7 cellular contexts compared by ENCODE assay signal in genomic region chr9:28518439-28518838, GRCh38.
"Had no signal": no experiment of that assay in that cellular context is flagged by ENCODE, and none has a peak within 500 bp of the region (broad histone marks: within the 10 kb centered on the region; RNA-seq: fewer than 3 reads in every experiment).

No MANE protein-coding gene starts in this region.

- ATAC-seq: GM23338, K562 had no signal

- H3K4me3 ChIP-seq: GM23338, K562 had no signal

- DNase-seq: H9, HCEC 1CT, IMR-90, KG1 had no signal

- H3K27ac ChIP-seq: HL-60 had no signal
